8 cellular contexts compared by ENCODE assay signal in the genomic region with DNA sequence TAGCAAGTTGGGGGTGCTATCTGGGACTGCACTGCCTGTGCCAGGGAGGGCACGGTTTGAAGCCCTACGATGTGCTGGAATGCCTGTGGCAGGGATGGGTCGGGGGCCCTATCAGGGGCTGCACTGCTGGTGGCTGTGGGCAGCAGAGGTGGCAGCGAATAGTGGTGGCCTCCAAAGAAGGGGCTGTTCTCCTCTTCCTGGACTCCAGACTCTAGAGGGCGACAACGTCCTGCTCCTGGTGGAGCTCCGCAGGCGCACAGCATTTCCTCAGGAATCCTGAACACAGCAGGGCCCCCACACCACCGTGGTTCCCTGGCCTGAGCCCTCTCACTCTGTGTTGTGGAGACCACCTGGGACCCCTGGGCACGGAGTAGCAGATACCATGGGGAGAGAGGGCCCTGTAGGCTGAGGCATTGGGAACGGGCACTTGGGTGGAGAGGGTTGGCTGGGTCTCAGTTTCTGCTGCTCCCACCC.
A peak's percentile ranks its signal among the peaks of the same experiment; 100 is the strongest.
DNase-seq lines count a peak whose midpoint lies in the region; ATAC-seq, FAIRE-seq and TF ChIP-seq lines count a peak whose summit lies in the region.

No MANE protein-coding gene starts in this region.

- no peaks in the 10 kb centered on the region for H3F3A ChIP-seq in DOHH2 (ENCODE audit: control insufficient read depth, insufficient read depth)

- H2BK12ac ChIP-seq in mesenchymal stem cell (ENCODE audit: low read length in 2 of 2) = no peak overlapping the region

- WGBS in mesenchymal stem cell = 76% methylated on average over 11 of the region's 11 CpGs
- WGBS in adrenal gland, 4 donors = 61 to 100% (median 89%) methylated on average over 2 to 11 of the region's 11 CpGs

- no peak for ATAC-seq in GM18511 (IDR thresholded peaks at IDR 0.05; ENCODE audit: unreplicated experiment)

- H3K9me2 ChIP-seq in DOHH2 (replicated peaks; ENCODE audit: control insufficient read depth, low read length) = no peaks in the 10 kb centered on the region

- peak; percentile 26 for TF ChIP-seq CTCF in DOHH2 (IDR thresholded peaks at IDR 0.05; ENCODE audit: low read depth, low read length, poor library complexity, severe bottlenecking)
- TF ChIP-seq CTCF in adrenal gland (IDR thresholded peaks at IDR 0.05) = peak in 1 of 6 experiments; percentile 16

- H2BK120ac ChIP-seq in mesenchymal stem cell (ENCODE audit: low read depth, low read length) = no peak overlapping the region

- H3K4me3 ChIP-seq in DOHH2 (ENCODE audit: low read length) (no peak overlapping the region), mesenchymal stem cell (ENCODE audit: insufficient read depth in 1 of 2, low read depth in 1 of 2, low read length in 2 of 2) (no peak overlapping the region), adrenal gland (no peak overlapping the region)

- H3K23ac ChIP-seq in mesenchymal stem cell (ENCODE audit: low read length in 2 of 2) = no peak overlapping the region

- no peaks in the 10 kb centered on the region for H4K20me1 ChIP-seq in DOHH2 (ENCODE audit: control insufficient read depth, insufficient read depth, low read depth, low read length)

- DNase-seq in HTR-8/SVneo (ENCODE audit: insufficient read length, low spot score) (peak; percentile 15), cerebellar cortex (ENCODE audit: low spot score) (peak; percentile 21), mesenchymal stem cell (peak; percentile 18), NCI-H187 (lab: John Stamatoyannopoulos, UW) (no peak), NCI-H1436 (lab: John Stamatoyannopoulos, UW) (no peak), adrenal gland (no peak)

- H3K9me3 ChIP-seq in DOHH2 (ENCODE audit: control insufficient read depth, insufficient read depth, low read length) = no peaks in the 10 kb centered on the region
- no peaks in the 10 kb centered on the region for H3K9me3 ChIP-seq in mesenchymal stem cell (ENCODE audit: control insufficient read depth, low read length)
- H3K9me3 ChIP-seq in adrenal gland (replicated peaks in 1 of 3) = no peaks in the 10 kb centered on the region

- H3K79me1 ChIP-seq in mesenchymal stem cell (replicated peaks; ENCODE audit: low read length, poor library complexity, severe bottlenecking) = no peaks in the 10 kb centered on the region

- H3K27me3 ChIP-seq in DOHH2 (ENCODE audit: control insufficient read depth, low read length) (no peaks in the 10 kb centered on the region), mesenchymal stem cell (ENCODE audit: control insufficient read depth in 1 of 2, insufficient read depth in 1 of 2, low read length in 2 of 2) (peaks cover 0 to 8% of the 10 kb centered on the region in 2 experiments), adrenal gland (no peaks in the 10 kb centered on the region)

- H3K27ac ChIP-seq in DOHH2 (ENCODE audit: low read depth, low read length) (no peak overlapping the region), mesenchymal stem cell (ENCODE audit: low read length, poor library complexity, severe bottlenecking) (no peak overlapping the region), adrenal gland (no peak overlapping the region)

- no peak overlapping the region for H2BK15ac ChIP-seq in mesenchymal stem cell (ENCODE audit: low read depth, poor library complexity, severe bottlenecking)

- no peak overlapping the region for H4K8ac ChIP-seq in mesenchymal stem cell (ENCODE audit: low read length)

- no peak overlapping the region for H2BK5ac ChIP-seq in mesenchymal stem cell (ENCODE audit: low read depth, low read length, poor library complexity, severe bottlenecking)

- no peak overlapping the region for H3K9ac ChIP-seq in mesenchymal stem cell (ENCODE audit: low read length)

- no peak overlapping the region for H3K14ac ChIP-seq in mesenchymal stem cell (ENCODE audit: low read length in 2 of 2)

- FAIRE-seq in HTR-8/SVneo (lab: Jason Lieb, UNC) = no peak

- H3K4me2 ChIP-seq in DOHH2 (ENCODE audit: low read length) = no peak overlapping the region
- H3K4me2 ChIP-seq in mesenchymal stem cell (ENCODE audit: low read length, poor library complexity, severe bottlenecking) = no peak overlapping the region

- no peak overlapping the region for H2AK5ac ChIP-seq in mesenchymal stem cell (ENCODE audit: low read length, severe bottlenecking)

- H3K4ac ChIP-seq in mesenchymal stem cell (ENCODE audit: low read depth in 1 of 2, low read length in 2 of 2) = no peak overlapping the region

- H3K36me3 ChIP-seq in DOHH2 (ENCODE audit: control insufficient read depth, low read length) (no peaks in the 10 kb centered on the region), mesenchymal stem cell (ENCODE audit: control insufficient read depth in 1 of 2, insufficient read depth in 2 of 2, low read depth in 1 of 2, low read length in 2 of 2) (no peaks in the 10 kb centered on the region), adrenal gland (replicated peaks in 1 of 2) (no peaks in the 10 kb centered on the region)

- no peaks in the 10 kb centered on the region for H3K79me2 ChIP-seq in DOHH2 (ENCODE audit: control insufficient read depth, low read length)

- H3K4me1 ChIP-seq in DOHH2 (ENCODE audit: control insufficient read depth, low read length) (no peaks in the 10 kb centered on the region), mesenchymal stem cell (ENCODE audit: control insufficient read depth, insufficient read depth, low read depth, low read length) (peaks cover 4% of the 10 kb centered on the region), adrenal gland (replicated peaks in 1 of 2) (no peaks in the 10 kb centered on the region)

- intact Hi-C loops in adrenal gland (cut with DNase I) = no loop called here

- H4K91ac ChIP-seq in mesenchymal stem cell (ENCODE audit: low read length) = no peak overlapping the region

- no peak overlapping the region for H3K18ac ChIP-seq in mesenchymal stem cell (ENCODE audit: low read depth in 1 of 2, low read length in 2 of 2)

- no peak overlapping the region for H2AFZ ChIP-seq in mesenchymal stem cell (ENCODE audit: low read depth, low read length)

- TF ChIP-seq POLR2A in adrenal gland (IDR thresholded peaks at IDR 0.05) = no peak

Comparison
In these comparisons a context has a peak if more than half of its experiments do, and no peak if none do; other contexts are left out.
1. DNase-seq: peak in HTR-8/SVneo (single experiment), cerebellar cortex (single experiment) and mesenchymal stem cell (single experiment); none in NCI-H187 (0 of 2), NCI-H1436 (single experiment) and adrenal gland (0 of 7).